15 cellular contexts compared by ENCODE assay signal in the genomic region with DNA sequence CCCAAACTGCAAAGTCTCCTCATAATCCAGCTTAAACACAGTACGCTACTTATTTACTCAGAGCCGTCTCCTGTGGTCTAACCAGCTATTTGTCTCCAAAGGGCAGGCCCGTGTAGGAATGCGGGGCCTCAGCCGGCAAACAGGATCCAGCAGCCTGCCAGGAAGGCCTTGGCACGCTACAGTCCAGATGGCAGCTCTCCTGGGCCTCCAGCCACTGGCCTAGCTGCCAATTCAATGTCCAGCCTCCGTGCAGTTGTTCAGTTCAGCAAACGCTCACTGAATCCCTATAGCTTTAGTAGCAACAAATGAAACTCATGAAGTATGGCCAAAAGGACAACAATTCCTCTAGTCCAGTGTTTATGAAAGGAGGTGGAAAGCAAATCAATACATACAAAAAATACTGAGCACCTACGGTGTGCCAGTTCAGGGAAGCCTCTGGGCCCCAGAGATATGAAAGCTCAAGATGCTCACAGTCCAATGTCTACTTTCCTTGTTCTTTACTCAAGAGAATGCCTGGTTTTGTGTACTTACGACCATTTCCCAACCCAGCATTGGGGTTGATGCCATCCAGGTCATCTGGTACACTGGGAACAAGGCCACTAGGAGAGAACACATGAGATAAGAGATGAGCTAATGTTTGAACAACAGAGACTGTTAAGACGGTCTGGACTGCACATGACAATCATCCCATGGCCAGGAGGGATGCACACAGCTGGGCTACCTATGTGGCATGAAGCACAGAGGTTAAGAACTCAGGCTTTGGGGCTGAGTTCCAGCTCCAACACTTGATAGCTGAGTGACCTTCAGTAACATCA. TPM values are rescaled to one million over a fixed set of nuclear protein-coding genes. Genes with fewer than 3 reads are reported as not detected.
A peak's percentile ranks its signal among the peaks of the same experiment; 100 is the strongest.
DNase-seq lines count a peak whose midpoint lies in the region; ATAC-seq, FAIRE-seq and TF ChIP-seq lines count a peak whose summit lies in the region.
"Had no signal": no experiment of that assay in that cellular context is flagged by ENCODE, and none has a peak within 500 bp of the region (broad histone marks: within the 10 kb centered on the region; RNA-seq: fewer than 3 reads in every experiment).

No MANE protein-coding gene starts in this region.

- H3K4me3 ChIP-seq in AG04450 (ENCODE audit: low read depth, low read length): no peak overlapping the region
- H3K4me3 ChIP-seq: GM23338, PC-9 had no signal

- no peak for FAIRE-seq in frontal cortex (lab: Jason Lieb, UNC)
- FAIRE-seq: colon, keratinocyte had no signal

- H3K27ac Mint-ChIP-seq in activated CD4-positive, alpha-beta T cell treated with anti-CD3 and anti-CD28 coated beads, Interleukin-2, amount 10 ng/mL, durations not matched to agents 7 days and 5 days: no peak overlapping the region
- H3K27ac Mint-ChIP-seq: activated CD8-positive, alpha-beta T cell treated with anti-CD3 and anti-CD28 coated beads for 36 hours; B cell; GM23338 had no signal

- no peak overlapping the region for H3K4me3 Mint-ChIP-seq in activated CD4-positive, alpha-beta T cell treated with anti-CD3 and anti-CD28 coated beads, Interleukin-2, amount 10 ng/mL, durations not matched to agents 7 days and 5 days
- H3K4me3 Mint-ChIP-seq: activated CD8-positive, alpha-beta T cell treated with anti-CD3 and anti-CD28 coated beads for 36 hours; B cell; GM23338 had no signal

- H3K9me3 Mint-ChIP-seq in activated CD4-positive, alpha-beta T cell treated with anti-CD3 and anti-CD28 coated beads, Interleukin-2, amount 10 ng/mL, durations not matched to agents 7 days and 5 days: no peaks in the 10 kb centered on the region
- H3K9me3 Mint-ChIP-seq: activated CD8-positive, alpha-beta T cell treated with anti-CD3 and anti-CD28 coated beads for 36 hours; GM23338 had no signal

- H3K9me3 ChIP-seq in AG04450 (ENCODE audit: control insufficient read depth, insufficient read depth, low read length): no peaks in the 10 kb centered on the region

- peak; percentile 86 for DNase-seq in AG04450 (ENCODE audit: low read depth, low spot score)
- DNase-seq in frontal cortex (ENCODE audit: low spot score in 2 of 2): peak; percentile 43 to 53
- peak in 53 of 56 donors; percentile 9 to 87 (median 65) for DNase-seq in nucleus accumbens (lab: John Stamatoyannopoulos, UW)
- DNase-seq in activated CD4-positive, alpha-beta T cell treated with anti-CD3 and anti-CD28 coated beads, Interleukin-2, amount 10 ng/mL, durations not matched to agents 7 days and 5 days: no peak
- DNase-seq in CD1c-positive myeloid dendritic cell (ENCODE audit: extremely low spot score): no peak
- DNase-seq: activated CD8-positive, alpha-beta T cell treated with anti-CD3 and anti-CD28 coated beads for 36 hours; NCI-H1417 treated with DMSO at 0.1 percent for 48 hours; PC-9 had no signal

- no peaks in the 10 kb centered on the region for H3K27me3 Mint-ChIP-seq in activated CD4-positive, alpha-beta T cell treated with anti-CD3 and anti-CD28 coated beads, Interleukin-2, amount 10 ng/mL, durations not matched to agents 7 days and 5 days
- H3K27me3 Mint-ChIP-seq: activated CD8-positive, alpha-beta T cell treated with anti-CD3 and anti-CD28 coated beads for 36 hours; B cell had no signal

- ATAC-seq in GM18858 (IDR thresholded peaks at IDR 0.05; ENCODE audit: unreplicated experiment): no peak
- ATAC-seq in HG03196 (IDR thresholded peaks at IDR 0.05; ENCODE audit: unreplicated experiment): no peak
- ATAC-seq: activated CD8-positive, alpha-beta T cell treated with anti-CD3 and anti-CD28 coated beads for 36 hours; GM23338 had no signal

- POLR2A ChIA-PET in AG04450 (lab: Yijun Ruan, JAX): interaction anchor here (0.5 to 1.1 kb wide), 7 partner anchors 12 to 190 kb away, joined by 3 to 4 read pairs (median 3); no protein-coding TSS in a partner anchor
- POLR2A ChIA-PET in activated CD4-positive, alpha-beta T cell treated with anti-CD3 and anti-CD28 coated beads, Interleukin-2, amount 10 ng/mL, durations not matched to agents 7 days and 5 days (lab: Charles Lee): no interaction called here

- TF ChIP-seq CTCF in AG04450 (IDR thresholded peaks at IDR 0.05; ENCODE audit: low read depth, low read length): no peak
- TF ChIP-seq CTCF in VCaP (conservative IDR thresholded peaks at IDR 0.05): no peak

- H3K4me1 Mint-ChIP-seq in activated CD4-positive, alpha-beta T cell treated with anti-CD3 and anti-CD28 coated beads, Interleukin-2, amount 10 ng/mL, durations not matched to agents 7 days and 5 days: peaks cover 13% of the 10 kb centered on the region
- H3K4me1 Mint-ChIP-seq: GM23338 had no signal

- no peaks in the 10 kb centered on the region for H3K27me3 ChIP-seq in AG04450 (ENCODE audit: control insufficient read depth, insufficient read depth, low read length)

- H3K36me3 Mint-ChIP-seq in activated CD4-positive, alpha-beta T cell treated with anti-CD3 and anti-CD28 coated beads, Interleukin-2, amount 10 ng/mL, durations not matched to agents 7 days and 5 days (ENCODE audit: low read depth): peaks cover 39% of the 10 kb centered on the region

- H3K27ac ChIP-seq in AG04450 (ENCODE audit: low read depth, low read length): peak overlapping the region; percentile 77
- peak overlapping the region; percentile 89 for H3K27ac ChIP-seq in VCaP
- H3K27ac ChIP-seq: PC-9 had no signal

- CTCF ChIA-PET in AG04450 (lab: Charles Lee): interaction anchor here (1.1 kb wide), 1 partner anchor 49 kb away, joined by 4 read pairs; no protein-coding TSS in a partner anchor
- CTCF ChIA-PET in activated CD4-positive, alpha-beta T cell treated with anti-CD3 and anti-CD28 coated beads, Interleukin-2, amount 10 ng/mL, durations not matched to agents 7 days and 5 days (lab: Charles Lee): interaction anchor here (1.1 kb wide), 1 partner anchor 9 kb away, joined by 5 read pairs; no protein-coding TSS in a partner anchor

RNA-seq across cellular contexts. Expression of gene CDK5RAP2, which starts 8.3 kb away (rescaled TPM):
- polyA plus RNA-seq in AG04450 (2011; rRNA removed): 29.6 and 30.3 TPM in 2 replicates
- 40.0 and 44.7 TPM in 2 replicates for polyA minus RNA-seq in AG04450 (2011; rRNA and poly(A)+ RNA removed)
- 41.2 TPM for total RNA-seq in frontal cortex
- total RNA-seq in activated CD4-positive, alpha-beta T cell treated with anti-CD3 and anti-CD28 coated beads, Interleukin-2, amount 10 ng/mL, durations not matched to agents 7 days and 5 days: 100 to 1,000 TPM; 103 to 105 TPM

Comparison
In these comparisons a context has a peak if more than half of its experiments do, and no peak if none do; other contexts are left out.
1. DNase-seq: peak in AG04450 (single experiment), frontal cortex (2 of 2) and nucleus accumbens (53 of 56); none in activated CD4-positive, alpha-beta T cell treated with anti-CD3 and anti-CD28 coated beads, Interleukin-2, amount 10 ng/mL, durations not matched to agents 7 days and 5 days (single experiment) and CD1c-positive myeloid dendritic cell (single experiment).